In the genomic region with DNA sequence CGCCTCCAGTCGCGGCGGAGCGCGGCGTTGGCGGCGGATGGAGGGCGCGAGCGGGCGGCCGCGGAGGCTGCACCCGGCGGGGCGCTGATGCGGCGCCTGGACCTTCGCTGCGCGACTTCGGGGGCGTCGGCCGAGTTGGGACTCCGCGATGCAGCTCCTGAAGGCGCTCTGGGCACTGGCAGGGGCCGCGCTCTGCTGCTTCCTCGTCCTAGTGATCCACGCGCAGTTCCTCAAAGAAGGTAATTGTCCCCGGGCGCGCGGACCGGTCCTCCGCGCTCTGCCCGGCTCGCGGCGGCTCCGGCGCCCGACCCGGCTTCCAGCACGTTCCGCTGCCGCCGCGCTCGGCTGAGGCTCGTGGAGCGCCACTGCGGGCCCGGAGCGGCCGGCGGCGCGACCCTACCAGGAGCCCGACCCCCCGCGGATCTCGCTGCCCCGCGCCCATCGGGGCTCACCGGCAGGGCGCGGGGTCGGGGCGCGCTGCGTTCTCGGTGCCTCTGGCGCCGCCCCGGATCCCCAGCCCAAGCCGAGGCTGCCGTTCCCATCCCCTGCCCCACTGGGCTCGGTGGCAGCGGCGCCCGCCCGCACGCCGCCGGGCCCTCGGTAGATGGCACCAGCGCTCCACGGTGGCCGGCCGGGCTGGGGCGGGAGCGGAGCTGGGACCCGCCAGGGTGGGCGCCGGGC, we compare ENCODE assay signal across 10 cellular contexts.
DNase-seq lines count a peak whose midpoint lies in the region; ATAC-seq and FAIRE-seq lines count a peak whose summit lies in the region.
"Had no signal": no experiment of that assay in that cellular context is flagged by ENCODE, and none has a peak within 500 bp of the region (broad histone marks: within the 10 kb centered on the region; RNA-seq: fewer than 3 reads in every experiment).

No MANE protein-coding gene starts in this region.

- no peaks in the 10 kb centered on the region for H3K36me3 ChIP-seq in trophoblast cell (ENCODE audit: control insufficient read depth in 1 of 2, insufficient read depth in 2 of 2, low read length in 2 of 2)
- no peaks in the 10 kb centered on the region for H3K36me3 ChIP-seq in small intestine (ENCODE audit: control insufficient read depth in 2 of 2, insufficient read depth in 2 of 2, low read length in 2 of 2)

- no peak overlapping the region for H2BK120ac ChIP-seq in trophoblast cell (ENCODE audit: insufficient read depth, low read length, poor library complexity)

- peak overlapping the region; percentile 89 for H3K4me2 ChIP-seq in trophoblast cell (ENCODE audit: low read length)

- DNase-seq in COR-L47 (lab: John Stamatoyannopoulos, UW) (peak; percentile 34), NCI-H2171 treated with DMSO at 0.1 percent for 48 hours (lab: John Stamatoyannopoulos, UW) (peak; percentile 57), head of caudate nucleus (peak in 38 of 42 donors; percentile 49 to 88 (median 73)), trophoblast cell (no peak), NCI-H1092 (lab: John Stamatoyannopoulos, UW) (no peak), small intestine (no peak)

- no peak overlapping the region for H3K14ac ChIP-seq in trophoblast cell (ENCODE audit: low read length)

- H3K23ac ChIP-seq in trophoblast cell (ENCODE audit: low read length), result no peak overlapping the region

- intact Hi-C loops in head of caudate nucleus (cut with DNase I), result loop anchor here (5.0 to 10.0 kb wide), 4 partner anchors 126 to 1058 kb away; no protein-coding TSS in a partner anchor

- H3K4me3 ChIP-seq in trophoblast cell (ENCODE audit: low read depth, low read length) (peak overlapping the region; percentile 62), small intestine (ENCODE audit: low read depth in 1 of 2, low read length in 2 of 2) (no peak overlapping the region)

- H3K4ac ChIP-seq in trophoblast cell (ENCODE audit: low read depth, low read length), result no peak overlapping the region

- H3K18ac ChIP-seq in trophoblast cell (ENCODE audit: low read length), result no peak overlapping the region

- no peak for FAIRE-seq in small intestine (lab: Jason Lieb, UNC)
- FAIRE-seq: endometrium had no signal

- peaks cover 7% of the 10 kb centered on the region for H3K9me3 ChIP-seq in trophoblast cell (ENCODE audit: insufficient read depth, low read depth, low read length)
- no peaks in the 10 kb centered on the region for H3K9me3 ChIP-seq in small intestine (ENCODE audit: control insufficient read depth, low read depth)

- no peaks in the 10 kb centered on the region for H3K79me2 ChIP-seq in trophoblast cell (ENCODE audit: control insufficient read depth, insufficient read depth, low read length, poor library complexity)

- H3K9ac ChIP-seq in trophoblast cell (ENCODE audit: low read length), result no peak overlapping the region

- no peak overlapping the region for H2BK12ac ChIP-seq in trophoblast cell (ENCODE audit: low read length)

- no peak overlapping the region for H2AK5ac ChIP-seq in trophoblast cell (ENCODE audit: low read length)

- no peak overlapping the region for H2BK5ac ChIP-seq in trophoblast cell (ENCODE audit: low read depth, low read length, poor library complexity)

- H3K27ac ChIP-seq in trophoblast cell (ENCODE audit: low read depth, low read length) (no peak overlapping the region), small intestine (ENCODE audit: low read depth in 1 of 2, low read length in 1 of 2) (no peak overlapping the region)
- H3K27ac ChIP-seq: HL-60 had no signal

- ATAC-seq in GM18520 (IDR thresholded peaks at IDR 0.05; ENCODE audit: unreplicated experiment) (no peak), HG03457 (IDR thresholded peaks at IDR 0.05; ENCODE audit: unreplicated experiment) (no peak)

- no CpG with 5 or more reads among the region's 103 CpGs for WGBS in trophoblast cell (ENCODE audit: extremely low coverage, insufficient coverage, insufficient read length)
- 2 to 6% (median 2%) methylated on average over 50 to 103 of the region's 103 CpGs for WGBS in small intestine, 3 donors

- no peak overlapping the region for H4K12ac ChIP-seq in trophoblast cell (ENCODE audit: low read depth, low read length)

- no peak overlapping the region for H2AFZ ChIP-seq in trophoblast cell (ENCODE audit: insufficient read depth, low read length, poor library complexity)

- no peak overlapping the region for H4K91ac ChIP-seq in trophoblast cell (ENCODE audit: low read depth, low read length)

- H3K27me3 ChIP-seq in trophoblast cell (ENCODE audit: insufficient read depth, low read length) (peaks cover 14% of the 10 kb centered on the region), small intestine (ENCODE audit: control insufficient read depth in 2 of 2, insufficient read depth in 2 of 2, low read length in 2 of 2) (peaks cover 14 to 15% of the 10 kb centered on the region in 2 donors)

- no peak overlapping the region for H4K8ac ChIP-seq in trophoblast cell (ENCODE audit: low read depth, low read length)

- peaks cover 3 to 5% of the 10 kb centered on the region in 2 experiments for H3K4me1 ChIP-seq in trophoblast cell (ENCODE audit: control insufficient read depth in 1 of 2, insufficient read depth in 2 of 2, low read length in 2 of 2)
- H3K4me1 ChIP-seq in small intestine (ENCODE audit: control insufficient read depth in 2 of 2, insufficient read depth in 1 of 2, low read depth in 1 of 2, low read length in 1 of 2), result no peaks in the 10 kb centered on the region

- H3K79me1 ChIP-seq in trophoblast cell (ENCODE audit: low read length), result no peaks in the 10 kb centered on the region

Comparison
In these comparisons a context has a peak if more than half of its experiments do, and no peak if none do; other contexts are left out.
1. DNase-seq: peak in COR-L47 (single experiment), NCI-H2171 treated with DMSO at 0.1 percent for 48 hours (single experiment) and head of caudate nucleus (38 of 42); none in trophoblast cell (0 of 2), NCI-H1092 (single experiment) and small intestine (single experiment).